9 cellular contexts compared by ENCODE assay signal in genomic region chr16:11224894-11225676, GRCh38. TPM values are rescaled to one million over a fixed set of nuclear protein-coding genes. Genes with fewer than 3 reads are reported as not detected.
A peak's percentile ranks its signal among the peaks of the same experiment; 100 is the strongest.
DNase-seq lines count a peak whose midpoint lies in the region; ATAC-seq and TF ChIP-seq lines count a peak whose summit lies in the region.
"Had no signal": no experiment of that assay in that cellular context is flagged by ENCODE, and none has a peak within 500 bp of the region (broad histone marks: within the 10 kb centered on the region; RNA-seq: fewer than 3 reads in every experiment).

No MANE protein-coding gene starts in this region.

- no peaks in the 10 kb centered on the region for H3K9me3 Mint-ChIP-seq in stimulated activated naive CD8-positive, alpha-beta T cell treated with anti-CD3 and anti-CD28 coated beads, Interleukin-15, amount 100 ng/mL, for 72 hours

- H3K4me3 Mint-ChIP-seq in stimulated activated naive CD8-positive, alpha-beta T cell treated with anti-CD3 and anti-CD28 coated beads, Interleukin-15, amount 100 ng/mL, for 72 hours = peak overlapping the region; percentile 79 to 89

- peak; percentile 51 for DNase-seq in CD1c-positive myeloid dendritic cell (ENCODE audit: extremely low spot score)
- peak; percentile 73 for DNase-seq in activated T-cell treated with anti-CD3 and anti-CD28 coated beads, Interleukin-2, amount 50 U/mL, for 1 hour
- peak in 1 of 3 donors; percentile 29 for DNase-seq in right lobe of liver
- peak; percentile 85 to 93 for DNase-seq in stimulated activated naive CD8-positive, alpha-beta T cell treated with anti-CD3 and anti-CD28 coated beads, Interleukin-15, amount 100 ng/mL, for 72 hours
- no peak for DNase-seq in retina
- no peak for DNase-seq in NCI-H2029 (lab: John Stamatoyannopoulos, UW)

- no peaks in the 10 kb centered on the region for H3K27me3 ChIP-seq in right lobe of liver

- peak overlapping the region; percentile 98 to 99 for H3K27ac Mint-ChIP-seq in stimulated activated naive CD8-positive, alpha-beta T cell treated with anti-CD3 and anti-CD28 coated beads, Interleukin-15, amount 100 ng/mL, for 72 hours

- H3K9me3 ChIP-seq in KOPT-K1 (ENCODE audit: insufficient read depth, low read length, poor library complexity, severe bottlenecking) = no peaks in the 10 kb centered on the region
- H3K9me3 ChIP-seq in right lobe of liver = no peaks in the 10 kb centered on the region

- WGBS in right lobe of liver (ENCODE audit: insufficient coverage, low coverage, low lambda C conversion rate, missing lambda C conversion rate) = 67% methylated on average over 10 of the region's 21 CpGs

- no peaks in the 10 kb centered on the region for H3K27me3 Mint-ChIP-seq in stimulated activated naive CD8-positive, alpha-beta T cell treated with anti-CD3 and anti-CD28 coated beads, Interleukin-15, amount 100 ng/mL, for 72 hours

- intact Hi-C loops in right lobe of liver (cut with DNase I) = no loop called here

- no peak overlapping the region for H3K4me3 ChIP-seq in right lobe of liver

- H3K27ac ChIP-seq in KOPT-K1 (ENCODE audit: low read depth, low read length, poor library complexity, severe bottlenecking) (peak overlapping the region; percentile 99), right lobe of liver (peak overlapping the region in 2 of 3 donors; percentile 43 to 47)

- ATAC-seq in GM21423 (IDR thresholded peaks at IDR 0.05; ENCODE audit: unreplicated experiment) = peak; percentile 86
- peak; percentile 24 to 48 (median 44) for ATAC-seq in right lobe of liver
- peak; percentile 85 for ATAC-seq in stimulated activated naive CD8-positive, alpha-beta T cell treated with anti-CD3 and anti-CD28 coated beads, Interleukin-15, amount 100 ng/mL, for 72 hours

- H3K4me1 Mint-ChIP-seq in stimulated activated naive CD8-positive, alpha-beta T cell treated with anti-CD3 and anti-CD28 coated beads, Interleukin-15, amount 100 ng/mL, for 72 hours = peaks cover 76% of the 10 kb centered on the region

- no peak for TF ChIP-seq POLR2A in right lobe of liver (IDR thresholded peaks at IDR 0.05)

- no peak for TF ChIP-seq CTCF in right lobe of liver (IDR thresholded peaks at IDR 0.05)

- H3K4me1 ChIP-seq in right lobe of liver = peaks cover 0 to 9% (median 0%) of the 10 kb centered on the region in 4 donors

- H3K36me3 ChIP-seq in KOPT-K1 (ENCODE audit: insufficient read depth, low read length) = no peaks in the 10 kb centered on the region
- H3K36me3 ChIP-seq in right lobe of liver = no peaks in the 10 kb centered on the region

RNA-seq across cellular contexts. Expression of gene SOCS1, which starts 30.9 kb away (rescaled TPM):
- total RNA-seq in right lobe of liver = 10 to 100 TPM in 3 of 6 experiments, 1 to 10 TPM in 2, under 1 TPM in 1; 0.88 to 26.6 (median 10.9) TPM

RNA-seq across cellular contexts. Expression of gene TNP2, which starts 44.0 kb away (rescaled TPM):
- not detected for total RNA-seq in right lobe of liver
- total RNA-seq: endothelial cell of umbilical vein had no signal

RNA-seq across cellular contexts. Expression of gene PRM3, which starts 48.3 kb away (rescaled TPM):
- not detected for total RNA-seq in right lobe of liver
- total RNA-seq: endothelial cell of umbilical vein had no signal

RNA-seq across cellular contexts. Expression of gene PRM2, which starts 51.2 kb away (rescaled TPM):
- total RNA-seq in right lobe of liver = not detected
- total RNA-seq: endothelial cell of umbilical vein had no signal

RNA-seq across cellular contexts. Expression of gene PRM1, which starts 56.0 kb away (rescaled TPM):
- not detected for total RNA-seq in right lobe of liver
- total RNA-seq: endothelial cell of umbilical vein had no signal

Comparison
In these comparisons a context has a peak if more than half of its experiments do, and no peak if none do; other contexts are left out.
1. DNase-seq: peak in CD1c-positive myeloid dendritic cell (single experiment), activated T-cell treated with anti-CD3 and anti-CD28 coated beads, Interleukin-2, amount 50 U/mL, for 1 hour (single experiment) and stimulated activated naive CD8-positive, alpha-beta T cell treated with anti-CD3 and anti-CD28 coated beads, Interleukin-15, amount 100 ng/mL, for 72 hours (2 of 2); none in retina (single experiment) and NCI-H2029 (single experiment).
2. Peak in every context shown above with its lines, with median percentiles within 50 percentile points of each other: ATAC-seq.